20 cellular contexts compared by ENCODE assay signal in the genomic region with DNA sequence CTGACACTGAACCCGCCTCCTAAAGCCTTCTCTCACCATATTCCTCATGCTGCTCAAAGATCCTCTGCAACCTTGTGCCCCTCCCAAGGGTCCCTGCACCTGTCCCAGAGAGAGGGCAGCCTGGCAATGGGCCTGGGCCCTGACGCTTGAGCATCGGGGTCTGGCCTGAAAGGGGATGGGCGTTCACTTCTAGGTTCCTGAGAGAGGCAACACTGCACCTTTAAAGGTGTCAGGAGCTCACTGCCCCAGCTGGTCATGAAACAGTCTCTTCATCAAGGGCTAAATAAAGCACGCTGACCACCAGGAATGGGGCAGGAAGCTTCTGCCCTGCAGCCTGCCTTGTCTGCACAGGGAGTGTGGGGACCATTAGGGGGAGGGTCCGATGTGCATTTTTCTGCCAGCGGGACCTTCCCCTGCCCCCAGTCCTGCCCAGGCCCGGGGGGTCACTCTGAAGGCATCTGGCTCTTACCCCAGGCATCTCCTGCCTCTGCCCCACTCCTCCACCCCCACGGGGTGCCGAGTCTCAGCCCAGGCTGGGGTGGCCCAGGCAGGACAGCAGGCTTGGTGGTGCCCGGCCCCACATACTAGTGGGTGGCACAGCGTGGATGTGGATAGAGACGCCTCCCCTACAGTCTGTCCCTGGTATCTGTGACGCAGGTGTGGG. TPM values are rescaled to one million over a fixed set of nuclear protein-coding genes. Genes with fewer than 3 reads are reported as not detected.
DNase-seq lines count a peak whose midpoint lies in the region; ATAC-seq and TF ChIP-seq lines count a peak whose summit lies in the region.
"Had no signal": no experiment of that assay in that cellular context is flagged by ENCODE, and none has a peak within 500 bp of the region (broad histone marks: within the 10 kb centered on the region; RNA-seq: fewer than 3 reads in every experiment).

No MANE protein-coding gene starts in this region.

- intact Hi-C loops in upper lobe of right lung (cut with DNase I), result no loop called here

- H3K4me3 Mint-ChIP-seq in naive thymus-derived CD8-positive, alpha-beta T cell, result peak overlapping the region; percentile 19 to 98 (median 95)

- DNase-seq in activated naive CD4-positive, alpha-beta T cell treated with anti-CD3 and anti-CD28 coated beads, Interleukin-2, amount 50 U/mL, for 72 hours (ENCODE audit: low spot score in 2 of 2), result no peak
- no peak for DNase-seq in activated naive CD4-positive, alpha-beta T cell treated with anti-CD3 and anti-CD28 coated beads, Interleukin-2, amount 50 U/mL, for 16 hours
- peak; percentile 49 for DNase-seq in activated CD8-positive, alpha-beta memory T cell treated with anti-CD3 and anti-CD28 coated beads, Interleukin-2, amount 50 U/mL, for 48 hours
- peak in 1 of 10 donors; percentile 14 for DNase-seq in naive thymus-derived CD8-positive, alpha-beta T cell
- DNase-seq in upper lobe of right lung (peak; percentile 55), NCI-H2029 (lab: John Stamatoyannopoulos, UW) (no peak), DMS53 (lab: John Stamatoyannopoulos, UW) (no peak)
- DNase-seq: Calu3; foreskin keratinocyte; mesendoderm; NCI-H1105 treated with DMSO at 0.1 percent for 48 hours; NCI-H2171 treated with DMSO at 0.1 percent for 48 hours; NCI-H82; stimulated activated naive CD4-positive, alpha-beta T cell had no signal

- POLR2A ChIA-PET in naive thymus-derived CD8-positive, alpha-beta T cell (lab: Charles Lee), result interaction anchor here (0.8 to 10.9 kb wide), 11 partner anchors 9 to 123 kb away, joined by 3 to 113 read pairs (median 4); a partner anchor contains a TSS

- H3K36me3 ChIP-seq in upper lobe of right lung, result no peaks in the 10 kb centered on the region
- H3K36me3 ChIP-seq: cardiac muscle cell, ovary, upper lobe of left lung had no signal

- H3K9me3 ChIP-seq in upper lobe of right lung, result no peaks in the 10 kb centered on the region
- H3K9me3 ChIP-seq: ovary, upper lobe of left lung had no signal

- H3K27ac Mint-ChIP-seq in activated naive CD4-positive, alpha-beta T cell treated with anti-CD3 and anti-CD28 coated beads, Interleukin-2, amount 50 U/mL, for 72 hours, result peak overlapping the region; percentile 52 to 61
- H3K27ac Mint-ChIP-seq in naive thymus-derived CD8-positive, alpha-beta T cell, result peak overlapping the region; percentile 85 to 98 (median 94)

- no peaks in the 10 kb centered on the region for H3K4me1 ChIP-seq in upper lobe of right lung
- H3K4me1 ChIP-seq: foreskin keratinocyte had no signal

- no peak overlapping the region for H3K27ac ChIP-seq in upper lobe of right lung
- H3K27ac ChIP-seq: cardiac muscle cell, foreskin keratinocyte, ovary, upper lobe of left lung had no signal

- peaks cover 30 to 69% (median 63%) of the 10 kb centered on the region in 4 donors for H3K4me1 Mint-ChIP-seq in naive thymus-derived CD8-positive, alpha-beta T cell

- no peak overlapping the region for H3K4me3 ChIP-seq in upper lobe of right lung
- H3K4me3 ChIP-seq: cardiac muscle cell, ovary, upper lobe of left lung had no signal

- no peaks in the 10 kb centered on the region for H3K27me3 Mint-ChIP-seq in naive thymus-derived CD8-positive, alpha-beta T cell

- no peaks in the 10 kb centered on the region for H3K9me3 Mint-ChIP-seq in activated naive CD4-positive, alpha-beta T cell treated with anti-CD3 and anti-CD28 coated beads, Interleukin-2, amount 50 U/mL, for 72 hours
- no peaks in the 10 kb centered on the region for H3K9me3 Mint-ChIP-seq in naive thymus-derived CD8-positive, alpha-beta T cell

- no peaks in the 10 kb centered on the region for H3K36me3 Mint-ChIP-seq in activated naive CD4-positive, alpha-beta T cell treated with anti-CD3 and anti-CD28 coated beads, Interleukin-2, amount 50 U/mL, for 72 hours
- H3K36me3 Mint-ChIP-seq in naive thymus-derived CD8-positive, alpha-beta T cell, result peaks cover 0 to 9% (median 2%) of the 10 kb centered on the region in 3 donors

- H3K27me3 ChIP-seq in upper lobe of right lung, result no peaks in the 10 kb centered on the region
- H3K27me3 ChIP-seq: foreskin keratinocyte, ovary, upper lobe of left lung had no signal

- no peak for TF ChIP-seq CTCF in upper lobe of right lung (IDR thresholded peaks at IDR 0.05)

- ATAC-seq in activated naive CD4-positive, alpha-beta T cell treated with anti-CD3 and anti-CD28 coated beads, Interleukin-2, amount 50 U/mL, for 72 hours, result no peak
- ATAC-seq in naive thymus-derived CD8-positive, alpha-beta T cell, result no peak
- no peak for ATAC-seq in upper lobe of right lung
- ATAC-seq in HG02623 (IDR thresholded peaks at IDR 0.05; ENCODE audit: unreplicated experiment), result no peak
- ATAC-seq: foreskin keratinocyte had no signal

RNA-seq across cellular contexts. Expression of a gene that starts 3.5 kb away (rescaled TPM):
- 10 to 100 TPM in 1 of 2 donors, 1 to 10 TPM in 1; 7.8 to 10.2 TPM for total RNA-seq in activated naive CD4-positive, alpha-beta T cell treated with anti-CD3 and anti-CD28 coated beads, Interleukin-2, amount 50 U/mL, for 72 hours
- 100 to 1,000 TPM; 113 to 115 TPM for total RNA-seq in naive thymus-derived CD8-positive, alpha-beta T cell
- 10 to 100 TPM; 13.6 to 20.2 (median 20.2) TPM for polyA plus RNA-seq in naive thymus-derived CD8-positive, alpha-beta T cell
- total RNA-seq in upper lobe of right lung, result 6.5 TPM
- total RNA-seq: Calu3, foreskin keratinocyte had no signal
- polyA plus RNA-seq: AG04450, foreskin keratinocyte had no signal

RNA-seq across cellular contexts. Expression of a gene that starts 3.5 kb away (rescaled TPM):
- total RNA-seq in activated naive CD4-positive, alpha-beta T cell treated with anti-CD3 and anti-CD28 coated beads, Interleukin-2, amount 50 U/mL, for 72 hours, result 1 to 10 TPM; 5.6 to 7.6 TPM
- 100 to 1,000 TPM; 158 to 171 TPM for total RNA-seq in naive thymus-derived CD8-positive, alpha-beta T cell
- polyA plus RNA-seq in naive thymus-derived CD8-positive, alpha-beta T cell, result 100 to 1,000 TPM in 1 of 3 donors, 10 to 100 TPM in 2; 58.5 to 124 (median 96.6) TPM
- total RNA-seq in upper lobe of right lung, result 12.2 TPM
- total RNA-seq: Calu3, foreskin keratinocyte had no signal
- polyA plus RNA-seq: foreskin keratinocyte had no signal

RNA-seq across cellular contexts. Expression of a gene that starts 27.9 kb away (rescaled TPM):
- 1 to 10 TPM in 1 of 2 donors, not detected in 1; 8.7 TPM for total RNA-seq in activated naive CD4-positive, alpha-beta T cell treated with anti-CD3 and anti-CD28 coated beads, Interleukin-2, amount 50 U/mL, for 72 hours
- total RNA-seq in naive thymus-derived CD8-positive, alpha-beta T cell, result under 1 TPM in 1 of 2 experiments, not detected in 1; 0.19 TPM
- polyA plus RNA-seq in naive thymus-derived CD8-positive, alpha-beta T cell, result 1 to 10 TPM in 1 of 3 donors, under 1 TPM in 1, not detected in 1; 0.23 to 2.8 TPM
- total RNA-seq in upper lobe of right lung, result 2.2 TPM
- total RNA-seq: Calu3, cardiac muscle cell, skeletal muscle tissue had no signal
- polyA plus RNA-seq: AG04450, cardiac muscle cell had no signal

Comparison
In these comparisons a context has a peak if more than half of its experiments do, and no peak if none do; other contexts are left out.
1. DNase-seq: peak in activated CD8-positive, alpha-beta memory T cell treated with anti-CD3 and anti-CD28 coated beads, Interleukin-2, amount 50 U/mL, for 48 hours (single experiment) and upper lobe of right lung (single experiment); none in activated naive CD4-positive, alpha-beta T cell treated with anti-CD3 and anti-CD28 coated beads, Interleukin-2, amount 50 U/mL, for 72 hours (0 of 2), activated naive CD4-positive, alpha-beta T cell treated with anti-CD3 and anti-CD28 coated beads, Interleukin-2, amount 50 U/mL, for 16 hours (single experiment), NCI-H2029 (single experiment) and DMS53 (single experiment).
2. RNA of a gene that starts 3.5 kb away (total RNA-seq): 113 to 115 TPM in naive thymus-derived CD8-positive, alpha-beta T cell; 7.8 to 10.2 TPM in activated naive CD4-positive, alpha-beta T cell treated with anti-CD3 and anti-CD28 coated beads, Interleukin-2, amount 50 U/mL, for 72 hours and 6.5 TPM in upper lobe of right lung (single experiment); every median in the first group is over 10 times any median in the second.
3. RNA of a gene that starts 3.5 kb away (total RNA-seq): 158 to 171 TPM in naive thymus-derived CD8-positive, alpha-beta T cell; 12.2 TPM in upper lobe of right lung (single experiment) and 5.6 to 7.6 TPM in activated naive CD4-positive, alpha-beta T cell treated with anti-CD3 and anti-CD28 coated beads, Interleukin-2, amount 50 U/mL, for 72 hours; every median in the first group is over 10 times any median in the second.